Comparison of ENCODE assay signal across 1 cellular context in the genomic region with DNA sequence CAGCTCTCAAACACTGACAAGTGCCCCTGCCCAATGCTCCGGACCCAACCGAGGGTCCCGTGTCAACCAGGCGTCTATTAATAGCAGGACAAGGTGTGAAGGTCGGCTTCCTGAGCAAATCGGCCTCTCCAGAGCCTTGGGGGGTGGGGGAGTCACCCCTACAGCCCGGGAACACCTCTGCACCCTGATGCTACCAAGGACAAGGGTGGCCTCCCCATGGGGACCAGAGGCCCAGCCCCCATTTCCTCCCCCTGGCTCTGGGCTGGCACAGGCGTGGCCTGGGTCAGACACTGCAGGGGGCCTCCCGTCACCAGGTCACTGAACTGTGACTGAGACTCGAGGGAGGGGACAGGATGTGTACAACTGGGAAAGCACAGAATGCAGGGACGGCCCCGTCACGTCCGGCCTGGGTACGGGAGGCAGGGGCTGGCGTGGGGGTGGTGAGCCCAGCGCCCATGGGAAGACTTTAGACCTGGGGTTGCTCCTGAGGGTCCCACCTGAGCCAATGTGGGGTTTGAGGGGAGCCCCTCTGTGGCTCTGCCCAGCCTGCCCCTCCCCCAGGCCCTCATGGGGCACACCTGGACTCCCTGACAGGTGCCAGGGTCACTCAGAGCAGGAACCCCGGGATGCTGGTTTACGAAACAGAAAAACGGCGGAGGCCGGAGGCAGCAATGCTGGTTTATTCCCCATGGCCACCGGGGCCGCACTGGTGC.
A peak's percentile ranks its signal among the peaks of the same experiment; 100 is the strongest.
TF ChIP-seq lines count a peak whose summit lies in the region.

No MANE protein-coding gene starts in this region.

TF ChIP-seq in HepG2, 621 proteins besides CTCF, POLR2A, EP300 and RAD21 (continued from another document and continues in another):
- TF ChIP-seq, protein P1, sequence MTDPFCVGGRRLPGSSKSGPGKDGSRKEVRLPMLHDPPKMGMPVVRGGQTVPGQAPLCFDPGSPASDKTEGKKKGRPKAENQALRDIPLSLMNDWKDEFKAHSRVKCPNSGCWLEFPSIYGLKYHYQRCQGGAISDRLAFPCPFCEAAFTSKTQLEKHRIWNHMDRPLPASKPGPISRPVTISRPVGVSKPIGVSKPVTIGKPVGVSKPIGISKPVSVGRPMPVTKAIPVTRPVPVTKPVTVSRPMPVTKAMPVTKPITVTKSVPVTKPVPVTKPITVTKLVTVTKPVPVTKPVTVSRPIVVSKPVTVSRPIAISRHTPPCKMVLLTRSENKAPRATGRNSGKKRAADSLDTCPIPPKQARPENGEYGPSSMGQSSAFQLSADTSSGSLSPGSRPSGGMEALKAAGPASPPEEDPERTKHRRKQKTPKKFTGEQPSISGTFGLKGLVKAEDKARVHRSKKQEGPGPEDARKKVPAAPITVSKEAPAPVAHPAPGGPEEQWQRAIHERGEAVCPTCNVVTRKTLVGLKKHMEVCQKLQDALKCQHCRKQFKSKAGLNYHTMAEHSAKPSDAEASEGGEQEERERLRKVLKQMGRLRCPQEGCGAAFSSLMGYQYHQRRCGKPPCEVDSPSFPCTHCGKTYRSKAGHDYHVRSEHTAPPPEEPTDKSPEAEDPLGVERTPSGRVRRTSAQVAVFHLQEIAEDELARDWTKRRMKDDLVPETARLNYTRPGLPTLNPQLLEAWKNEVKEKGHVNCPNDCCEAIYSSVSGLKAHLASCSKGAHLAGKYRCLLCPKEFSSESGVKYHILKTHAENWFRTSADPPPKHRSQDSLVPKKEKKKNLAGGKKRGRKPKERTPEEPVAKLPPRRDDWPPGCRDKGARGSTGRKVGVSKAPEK (CRISPR knock-in tag; IDR thresholded peaks at IDR 0.05; ENCODE audit: borderline replicate concordance), result no peak
- TF ChIP-seq SNAI1 (CRISPR knock-in tag; IDR thresholded peaks at IDR 0.05; ENCODE audit: borderline replicate concordance) (no peak), ZNF674 (CRISPR knock-in tag; IDR thresholded peaks at IDR 0.05; ENCODE audit: low read depth) (0 out of 2 replicates have a peak, but pooled peaks have one; percentile 8), U2AF1 (optimal IDR thresholded peaks at IDR 0.05; ENCODE audit: low read depth, low read length) (peak; percentile 72), HOMEZ (CRISPR knock-in tag; IDR thresholded peaks at IDR 0.05; ENCODE audit: low read depth) (peak; percentile 51; the same call in 1 of the 2 replicates), MBNL3 (CRISPR knock-in tag; conservative IDR thresholded peaks at IDR 0.05) (no peak), LRRFIP1 (CRISPR knock-in tag; conservative IDR thresholded peaks at IDR 0.05) (no peak; the same call in 1 of the 2 replicates), FOXK1 (CRISPR knock-in tag; IDR thresholded peaks at IDR 0.05; ENCODE audit: borderline replicate concordance, low read depth) (peak; percentile 98), ZNF121 (CRISPR knock-in tag; IDR thresholded peaks at IDR 0.05) (peak; percentile 61), SRSF9 (IDR thresholded peaks at IDR 0.05; ENCODE audit: borderline replicate concordance, insufficient read depth, low read depth, low read length, poor library complexity, severe bottlenecking) (no peak), KDM1A (CRISPR knock-in tag; IDR thresholded peaks at IDR 0.05) (0 out of 2 replicates have a peak, but pooled peaks have one; percentile 31), ZFP91 (CRISPR knock-in tag; IDR thresholded peaks at IDR 0.05; ENCODE audit: borderline replicate concordance) (peak; percentile 93), TBP (CRISPR knock-in tag; IDR thresholded peaks at IDR 0.05) (no peak), SP5 (CRISPR knock-in tag; IDR thresholded peaks at IDR 0.05; ENCODE audit: borderline replicate concordance, low read depth) (peak; percentile 92), CHD2 (IDR thresholded peaks at IDR 0.05; ENCODE audit: low read depth, low read length) (no peak), HNRNPL (IDR thresholded peaks at IDR 0.05; ENCODE audit: low read depth, low read length) (peak; percentile 89), ERF (CRISPR knock-in tag; IDR thresholded peaks at IDR 0.05) (peak; percentile 86), MAZ (IDR thresholded peaks at IDR 0.05; ENCODE audit: borderline replicate concordance, low read depth, low read length) (peak; percentile 61; the same call in 1 of the 2 replicates), MAZ (CRISPR knock-in tag; IDR thresholded peaks at IDR 0.05; ENCODE audit: low read depth) (peak; percentile 91), ZNF441 (CRISPR knock-in tag; IDR thresholded peaks at IDR 0.05; ENCODE audit: borderline replicate concordance) (peak; percentile 87; the same call in 1 of the 2 replicates), PCBP1 (IDR thresholded peaks at IDR 0.05; ENCODE audit: borderline replicate concordance, low read depth, low read length) (peak; percentile 71; the same call in 1 of the 2 replicates), ATF7 (IDR thresholded peaks at IDR 0.05) (no peak), ATF7 (CRISPR knock-in tag; IDR thresholded peaks at IDR 0.05) (peak; percentile 91), TP53 (CRISPR knock-in tag; conservative IDR thresholded peaks at IDR 0.05) (no peak), SYNCRIP (IDR thresholded peaks at IDR 0.05; ENCODE audit: insufficient read depth, low read depth, low read length) (no peak), ZNF724P (CRISPR knock-in tag; IDR thresholded peaks at IDR 0.05; ENCODE audit: borderline replicate concordance) (peak; percentile 61; the same call in 1 of the 2 replicates), TIGD3 (CRISPR knock-in tag; IDR thresholded peaks at IDR 0.05; ENCODE audit: borderline replicate concordance) (0 out of 2 replicates have a peak, but pooled peaks have one; percentile 53), FOXA3 (CRISPR knock-in tag; IDR thresholded peaks at IDR 0.05) (peak; percentile 96), ZNF124 (CRISPR knock-in tag; IDR thresholded peaks at IDR 0.05) (peak; percentile 94), BCL3 (CRISPR knock-in tag; IDR thresholded peaks at IDR 0.05) (peak; percentile 12; the same call in 1 of the 2 replicates), ZNF160 (CRISPR knock-in tag; IDR thresholded peaks at IDR 0.05) (no peak; the same call in 1 of the 2 replicates), NBN (conservative IDR thresholded peaks at IDR 0.05) (no peak), BORCS8-MEF2B (CRISPR knock-in tag; IDR thresholded peaks at IDR 0.05) (peak; percentile 42; the same call in 1 of the 2 replicates)
- TF ChIP-seq, protein P2, sequence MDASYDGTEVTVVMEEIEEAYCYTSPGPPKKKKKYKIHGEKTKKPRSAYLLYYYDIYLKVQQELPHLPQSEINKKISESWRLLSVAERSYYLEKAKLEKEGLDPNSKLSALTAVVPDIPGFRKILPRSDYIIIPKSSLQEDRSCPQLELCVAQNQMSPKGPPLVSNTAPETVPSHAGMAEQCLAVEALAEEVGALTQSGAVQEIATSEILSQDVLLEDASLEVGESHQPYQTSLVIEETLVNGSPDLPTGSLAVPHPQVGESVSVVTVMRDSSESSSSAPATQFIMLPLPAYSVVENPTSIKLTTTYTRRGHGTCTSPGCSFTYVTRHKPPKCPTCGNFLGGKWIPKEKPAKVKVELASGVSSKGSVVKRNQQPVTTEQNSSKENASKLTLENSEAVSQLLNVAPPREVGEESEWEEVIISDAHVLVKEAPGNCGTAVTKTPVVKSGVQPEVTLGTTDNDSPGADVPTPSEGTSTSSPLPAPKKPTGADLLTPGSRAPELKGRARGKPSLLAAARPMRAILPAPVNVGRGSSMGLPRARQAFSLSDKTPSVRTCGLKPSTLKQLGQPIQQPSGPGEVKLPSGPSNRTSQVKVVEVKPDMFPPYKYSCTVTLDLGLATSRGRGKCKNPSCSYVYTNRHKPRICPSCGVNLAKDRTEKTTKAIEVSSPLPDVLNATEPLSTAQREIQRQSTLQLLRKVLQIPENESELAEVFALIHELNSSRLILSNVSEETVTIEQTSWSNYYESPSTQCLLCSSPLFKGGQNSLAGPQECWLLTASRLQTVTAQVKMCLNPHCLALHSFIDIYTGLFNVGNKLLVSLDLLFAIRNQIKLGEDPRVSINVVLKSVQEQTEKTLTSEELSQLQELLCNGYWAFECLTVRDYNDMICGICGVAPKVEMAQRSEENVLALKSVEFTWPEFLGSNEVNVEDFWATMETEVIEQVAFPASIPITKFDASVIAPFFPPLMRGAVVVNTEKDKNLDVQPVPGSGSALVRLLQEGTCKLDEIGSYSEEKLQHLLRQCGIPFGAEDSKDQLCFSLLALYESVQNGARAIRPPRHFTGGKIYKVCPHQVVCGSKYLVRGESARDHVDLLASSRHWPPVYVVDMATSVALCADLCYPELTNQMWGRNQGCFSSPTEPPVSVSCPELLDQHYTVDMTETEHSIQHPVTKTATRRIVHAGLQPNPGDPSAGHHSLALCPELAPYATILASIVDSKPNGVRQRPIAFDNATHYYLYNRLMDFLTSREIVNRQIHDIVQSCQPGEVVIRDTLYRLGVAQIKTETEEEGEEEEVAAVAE (CRISPR knock-in tag; IDR thresholded peaks at IDR 0.05; ENCODE audit: borderline replicate concordance), result no peak; the same call in none of the 2 replicates
- TF ChIP-seq, protein P3, sequence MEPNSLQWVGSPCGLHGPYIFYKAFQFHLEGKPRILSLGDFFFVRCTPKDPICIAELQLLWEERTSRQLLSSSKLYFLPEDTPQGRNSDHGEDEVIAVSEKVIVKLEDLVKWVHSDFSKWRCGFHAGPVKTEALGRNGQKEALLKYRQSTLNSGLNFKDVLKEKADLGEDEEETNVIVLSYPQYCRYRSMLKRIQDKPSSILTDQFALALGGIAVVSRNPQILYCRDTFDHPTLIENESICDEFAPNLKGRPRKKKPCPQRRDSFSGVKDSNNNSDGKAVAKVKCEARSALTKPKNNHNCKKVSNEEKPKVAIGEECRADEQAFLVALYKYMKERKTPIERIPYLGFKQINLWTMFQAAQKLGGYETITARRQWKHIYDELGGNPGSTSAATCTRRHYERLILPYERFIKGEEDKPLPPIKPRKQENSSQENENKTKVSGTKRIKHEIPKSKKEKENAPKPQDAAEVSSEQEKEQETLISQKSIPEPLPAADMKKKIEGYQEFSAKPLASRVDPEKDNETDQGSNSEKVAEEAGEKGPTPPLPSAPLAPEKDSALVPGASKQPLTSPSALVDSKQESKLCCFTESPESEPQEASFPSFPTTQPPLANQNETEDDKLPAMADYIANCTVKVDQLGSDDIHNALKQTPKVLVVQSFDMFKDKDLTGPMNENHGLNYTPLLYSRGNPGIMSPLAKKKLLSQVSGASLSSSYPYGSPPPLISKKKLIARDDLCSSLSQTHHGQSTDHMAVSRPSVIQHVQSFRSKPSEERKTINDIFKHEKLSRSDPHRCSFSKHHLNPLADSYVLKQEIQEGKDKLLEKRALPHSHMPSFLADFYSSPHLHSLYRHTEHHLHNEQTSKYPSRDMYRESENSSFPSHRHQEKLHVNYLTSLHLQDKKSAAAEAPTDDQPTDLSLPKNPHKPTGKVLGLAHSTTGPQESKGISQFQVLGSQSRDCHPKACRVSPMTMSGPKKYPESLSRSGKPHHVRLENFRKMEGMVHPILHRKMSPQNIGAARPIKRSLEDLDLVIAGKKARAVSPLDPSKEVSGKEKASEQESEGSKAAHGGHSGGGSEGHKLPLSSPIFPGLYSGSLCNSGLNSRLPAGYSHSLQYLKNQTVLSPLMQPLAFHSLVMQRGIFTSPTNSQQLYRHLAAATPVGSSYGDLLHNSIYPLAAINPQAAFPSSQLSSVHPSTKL (CRISPR knock-in tag; IDR thresholded peaks at IDR 0.05), result peak; percentile 70
